ENCODE assay signal across 28 cellular contexts in the genomic region with DNA sequence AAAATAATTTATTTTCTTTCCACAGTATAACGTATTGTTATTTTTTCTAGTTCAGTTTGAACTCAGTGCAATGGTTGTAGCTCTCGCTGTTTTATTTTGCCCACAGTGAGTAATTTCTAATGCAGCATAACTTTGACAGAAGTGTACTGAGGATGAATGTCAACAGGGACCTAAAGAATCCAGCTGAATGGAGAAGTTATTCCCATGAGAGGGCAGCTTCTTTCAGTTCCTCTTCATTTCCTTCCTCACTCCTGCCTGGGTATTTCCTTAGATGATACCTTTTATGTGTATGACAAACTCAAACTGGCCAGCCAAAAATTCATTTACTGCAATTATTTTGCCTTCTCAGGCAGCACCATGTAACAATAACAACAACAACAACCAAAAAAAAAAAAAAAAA.
A peak's percentile ranks its signal among the peaks of the same experiment; 100 is the strongest.
DNase-seq lines count a peak whose midpoint lies in the region; ATAC-seq and TF ChIP-seq lines count a peak whose summit lies in the region.
"Had no signal": no experiment of that assay in that cellular context is flagged by ENCODE, and none has a peak within 500 bp of the region (broad histone marks: within the 10 kb centered on the region; RNA-seq: fewer than 3 reads in every experiment).

No MANE protein-coding gene starts in this region.

- H3K9me3 Mint-ChIP-seq in memory B cell, result no peaks in the 10 kb centered on the region

- H3K4me1 Mint-ChIP-seq in memory B cell, result peaks cover 27% of the 10 kb centered on the region
- H3K4me1 Mint-ChIP-seq: activated naive CD4-positive, alpha-beta T cell treated with anti-CD3 and anti-CD28 coated beads, Interleukin-2, amount 10 ng/mL, durations not matched to agents 7 days and 5 days; CD4-positive, CD25-positive, alpha-beta regulatory T cell had no signal

- H3K27ac ChIP-seq in BLaER1 (no peak overlapping the region), Karpas-422 (ENCODE audit: low read length) (peak overlapping the region; percentile 51), PC-9 (no peak overlapping the region), esophagus squamous epithelium (no peak overlapping the region)
- H3K27ac ChIP-seq: ovary, SJSA1 had no signal

- H2AFZ ChIP-seq in Karpas-422 (ENCODE audit: low read length) (no peak overlapping the region), PC-9 (no peak overlapping the region)

- POLR2A ChIA-PET in PC-9 (lab: Charles Lee; ENCODE audit: unreplicated experiment), result no interaction called here

- no peaks in the 10 kb centered on the region for H3K9me2 ChIP-seq in Karpas-422 (replicated peaks; ENCODE audit: insufficient read depth, low read length)
- no peaks in the 10 kb centered on the region for H3K9me2 ChIP-seq in PC-9 (ENCODE audit: insufficient read depth)

- H3K27ac Mint-ChIP-seq in memory B cell, result no peak overlapping the region
- H3K27ac Mint-ChIP-seq: activated naive CD4-positive, alpha-beta T cell treated with anti-CD3 and anti-CD28 coated beads, Interleukin-2, amount 10 ng/mL, durations not matched to agents 7 days and 5 days; activated T-cell treated with anti-CD3 and anti-CD28 coated beads, Interleukin-2, amount 50 U/mL, for 24 hours; CD4-positive, CD25-positive, alpha-beta regulatory T cell; naive thymus-derived CD8-positive, alpha-beta T cell had no signal

- H4K20me1 ChIP-seq in BLaER1, result no peaks in the 10 kb centered on the region
- no peaks in the 10 kb centered on the region for H4K20me1 ChIP-seq in Karpas-422 (ENCODE audit: insufficient read depth, low read depth, low read length)
- no peaks in the 10 kb centered on the region for H4K20me1 ChIP-seq in PC-9 (ENCODE audit: insufficient read depth)

- no peak overlapping the region for H3K9ac ChIP-seq in BLaER1
- H3K9ac ChIP-seq in Karpas-422 (ENCODE audit: low read length), result no peak overlapping the region

- CTCF ChIA-PET in PC-9 (lab: Charles Lee), result no interaction called here

- no TSS peak for BruUV-seq in PC-9 (replicated peaks; lab: Mats Ljungman, UMichigan)

- peaks cover 54% of the 10 kb centered on the region for H3K4me1 ChIP-seq in BLaER1
- H3K4me1 ChIP-seq in Karpas-422 (ENCODE audit: low read length), result peaks cover 30% of the 10 kb centered on the region
- no peaks in the 10 kb centered on the region for H3K4me1 ChIP-seq in PC-9 (replicated peaks; ENCODE audit: insufficient read depth)
- peaks cover 0 to 6% (median 0%) of the 10 kb centered on the region in 3 donors for H3K4me1 ChIP-seq in esophagus squamous epithelium

- intact Hi-C loops in PC-9 (cut with micrococcal nuclease; ENCODE audit: unreplicated experiment) (no loop called here), esophagus squamous epithelium (cut with DNase I) (no loop called here)

- H3K27me3 Mint-ChIP-seq in memory B cell, result no peaks in the 10 kb centered on the region
- H3K27me3 Mint-ChIP-seq: activated naive CD4-positive, alpha-beta T cell treated with anti-CD3 and anti-CD28 coated beads, Interleukin-2, amount 10 ng/mL, durations not matched to agents 7 days and 5 days; CD4-positive, CD25-positive, alpha-beta regulatory T cell; naive thymus-derived CD8-positive, alpha-beta T cell had no signal

- ATAC-seq in memory B cell (ENCODE audit: low read depth), result peak; percentile 96
- no peak for ATAC-seq in GM18517 (IDR thresholded peaks at IDR 0.05; ENCODE audit: unreplicated experiment)
- ATAC-seq: esophagus mucosa; naive thymus-derived CD8-positive, alpha-beta T cell; PC-3; right cardiac atrium had no signal

- H3K4me3 Mint-ChIP-seq in memory B cell, result peak overlapping the region; percentile 35
- H3K4me3 Mint-ChIP-seq: activated naive CD4-positive, alpha-beta T cell treated with anti-CD3 and anti-CD28 coated beads, Interleukin-2, amount 10 ng/mL, durations not matched to agents 7 days and 5 days; activated T-cell treated with anti-CD3 and anti-CD28 coated beads, Interleukin-2, amount 50 U/mL, for 24 hours; CD4-positive, CD25-positive, alpha-beta regulatory T cell; naive thymus-derived CD8-positive, alpha-beta T cell had no signal

- 65 to 85% methylated on average over 2 of the region's 2 CpGs for WGBS in esophagus squamous epithelium, 2 donors

- H3K36me3 Mint-ChIP-seq in memory B cell, result no peaks in the 10 kb centered on the region
- H3K36me3 Mint-ChIP-seq: activated naive CD4-positive, alpha-beta T cell treated with anti-CD3 and anti-CD28 coated beads, Interleukin-2, amount 10 ng/mL, durations not matched to agents 7 days and 5 days; CD4-positive, CD25-positive, alpha-beta regulatory T cell; naive thymus-derived CD8-positive, alpha-beta T cell had no signal

- H3K36me3 ChIP-seq in BLaER1 (no peaks in the 10 kb centered on the region), Karpas-422 (ENCODE audit: insufficient read depth, low read length) (no peaks in the 10 kb centered on the region), PC-9 (ENCODE audit: low read depth) (no peaks in the 10 kb centered on the region), esophagus squamous epithelium (no peaks in the 10 kb centered on the region)
- H3K36me3 ChIP-seq: ovary, SJSA1 had no signal

- H3K79me2 ChIP-seq in Karpas-422 (ENCODE audit: low read length) (no peaks in the 10 kb centered on the region), PC-9 (ENCODE audit: low read depth) (no peaks in the 10 kb centered on the region)

- H3K4me3 ChIP-seq in BLaER1 (no peak overlapping the region), Karpas-422 (ENCODE audit: low read length) (no peak overlapping the region), PC-9 (no peak overlapping the region), esophagus squamous epithelium (no peak overlapping the region)
- H3K4me3 ChIP-seq: ovary, SJSA1 had no signal

- peak; percentile 81 for DNase-seq in Karpas-422
- DNase-seq in OCI-M1 (lab: John Stamatoyannopoulos, UW), result peak; percentile 25
- DNase-seq in memory B cell (ENCODE audit: low spot score in 2 of 2), result peak in 1 of 2 donors; percentile 28
- no peak for DNase-seq in DMS 273 treated with DMSO at 0.1 percent for 48 hours (lab: John Stamatoyannopoulos, UW)
- DNase-seq in PC-9, result no peak
- no peak for DNase-seq in esophagus squamous epithelium (lab: John Stamatoyannopoulos, UW)
- DNase-seq: activated naive CD4-positive, alpha-beta T cell treated with anti-CD3 and anti-CD28 coated beads, Interleukin-2, amount 10 ng/mL, durations not matched to agents 7 days and 5 days; activated T-cell treated with anti-CD3 and anti-CD28 coated beads, Interleukin-2, amount 50 U/mL, for 24 hours; aorta; CD4-positive, CD25-positive, alpha-beta regulatory T cell; cerebellar nuclear complex; DMS53; effector CD8-positive, alpha-beta T cell; HCEC 1CT; kidney glomerular epithelial cell; mammary epithelial cell; naive thymus-derived CD8-positive, alpha-beta T cell; NCI-H1417; NCI-H524 treated with DMSO at 0.1 percent for 48 hours; ovary; PC-3; right cardiac atrium; stimulated activated CD4-positive, alpha-beta T cell treated with anti-CD3 and anti-CD28 coated beads, Interleukin-15, amount 100 ng/mL, for 24 hours; substantia nigra had no signal

- TF ChIP-seq CTCF in PC-9 (conservative IDR thresholded peaks at IDR 0.05) (no peak), esophagus squamous epithelium (IDR thresholded peaks at IDR 0.05) (no peak)

- H3K9me3 ChIP-seq in BLaER1 (no peaks in the 10 kb centered on the region), Karpas-422 (ENCODE audit: low read length) (no peaks in the 10 kb centered on the region), PC-9 (ENCODE audit: insufficient read depth, low read depth) (no peaks in the 10 kb centered on the region), esophagus squamous epithelium (no peaks in the 10 kb centered on the region)
- H3K9me3 ChIP-seq: ovary, SJSA1 had no signal

- no peaks in the 10 kb centered on the region for H3F3A ChIP-seq in PC-9 (ENCODE audit: insufficient read depth, low read depth)

- H3K4me2 ChIP-seq in BLaER1, result peak overlapping the region; percentile 39
- H3K4me2 ChIP-seq in Karpas-422 (ENCODE audit: low read depth, low read length, poor library complexity, severe bottlenecking), result peak overlapping the region; percentile 36
- H3K4me2 ChIP-seq in PC-9, result no peak overlapping the region

- TF ChIP-seq POLR2A in esophagus squamous epithelium (IDR thresholded peaks at IDR 0.05), result no peak

- no peaks in the 10 kb centered on the region for H3K27me3 ChIP-seq in BLaER1
- no peaks in the 10 kb centered on the region for H3K27me3 ChIP-seq in Karpas-422 (ENCODE audit: low read length)
- no peaks in the 10 kb centered on the region for H3K27me3 ChIP-seq in PC-9 (ENCODE audit: insufficient read depth, low read depth)
- no peaks in the 10 kb centered on the region for H3K27me3 ChIP-seq in esophagus squamous epithelium
- H3K27me3 ChIP-seq: ovary, SJSA1 had no signal

Comparison
In these comparisons a context has a peak if more than half of its experiments do, and no peak if none do; other contexts are left out.
1. DNase-seq: peak in Karpas-422 (single experiment) and OCI-M1 (single experiment); none in DMS 273 treated with DMSO at 0.1 percent for 48 hours (single experiment), PC-9 (0 of 2) and esophagus squamous epithelium (single experiment).